Comparison of ENCODE assay signal across 11 cellular contexts in genomic region chr17:13931111-13931526, GRCh38.
DNase-seq lines count a peak whose midpoint lies in the region; ATAC-seq, FAIRE-seq and TF ChIP-seq lines count a peak whose summit lies in the region.
"Had no signal": no experiment of that assay in that cellular context is flagged by ENCODE, and none has a peak within 500 bp of the region (broad histone marks: within the 10 kb centered on the region; RNA-seq: fewer than 3 reads in every experiment).

No MANE protein-coding gene starts in this region.

- DNase-seq in GM12891 (ENCODE audit: insufficient read length, low spot score) (no peak), SIG-M5 (lab: John Stamatoyannopoulos, UW) (peak; percentile 79), germinal center (ENCODE audit: low spot score) (peak; percentile 21), renal cortical epithelial cell (ENCODE audit: low read depth) (peak; percentile 0), DMS53 (lab: John Stamatoyannopoulos, UW) (no peak), HuH-7 (ENCODE audit: low spot score) (no peak)
- DNase-seq in stimulated activated naive CD4-positive, alpha-beta T cell (lab: John Stamatoyannopoulos, UW): no peak
- DNase-seq: activated CD4-positive, CD25-positive, alpha-beta regulatory T cell treated with anti-CD3 and anti-CD28 coated beads, Interleukin-2, amount 50 U/mL, for 72 hours; NCI-H2107 had no signal

- no peak for TF ChIP-seq POLR2A in GM12891 (IDR thresholded peaks at IDR 0.05; ENCODE audit: low read depth, low read length)

- FAIRE-seq in GM12891 (lab: Jason Lieb, UNC): no peak

- ATAC-seq in HG02870 (IDR thresholded peaks at IDR 0.05; ENCODE audit: unreplicated experiment): no peak
- ATAC-seq: HCT116 had no signal

TF ChIP-seq in GM12891, 5 proteins besides CTCF, POLR2A, EP300 and RAD21:
- TF ChIP-seq POLR2AphosphoS5 (IDR thresholded peaks at IDR 0.05; ENCODE audit: low read depth, low read length) (no peak), TAF1 (IDR thresholded peaks at IDR 0.05; ENCODE audit: low read depth, low read length) (no peak), PAX5 (IDR thresholded peaks at IDR 0.05; ENCODE audit: insufficient read depth, low read length, severe bottlenecking) (no peak), SPI1 (IDR thresholded peaks at IDR 0.05; ENCODE audit: low read depth, low read length) (peak; percentile 28; the same call in 1 of the 2 replicates)
TF ChIP-seq in GM12891: peak in this region for 1.

Comparison
In these comparisons a context has a peak if more than half of its experiments do, and no peak if none do; other contexts are left out.
1. DNase-seq: peak in SIG-M5 (single experiment), germinal center (single experiment) and renal cortical epithelial cell (single experiment); none in GM12891 (single experiment), DMS53 (single experiment), HuH-7 (single experiment) and stimulated activated naive CD4-positive, alpha-beta T cell (0 of 6).